8 cellular contexts compared by ENCODE assay signal in the genomic region with DNA sequence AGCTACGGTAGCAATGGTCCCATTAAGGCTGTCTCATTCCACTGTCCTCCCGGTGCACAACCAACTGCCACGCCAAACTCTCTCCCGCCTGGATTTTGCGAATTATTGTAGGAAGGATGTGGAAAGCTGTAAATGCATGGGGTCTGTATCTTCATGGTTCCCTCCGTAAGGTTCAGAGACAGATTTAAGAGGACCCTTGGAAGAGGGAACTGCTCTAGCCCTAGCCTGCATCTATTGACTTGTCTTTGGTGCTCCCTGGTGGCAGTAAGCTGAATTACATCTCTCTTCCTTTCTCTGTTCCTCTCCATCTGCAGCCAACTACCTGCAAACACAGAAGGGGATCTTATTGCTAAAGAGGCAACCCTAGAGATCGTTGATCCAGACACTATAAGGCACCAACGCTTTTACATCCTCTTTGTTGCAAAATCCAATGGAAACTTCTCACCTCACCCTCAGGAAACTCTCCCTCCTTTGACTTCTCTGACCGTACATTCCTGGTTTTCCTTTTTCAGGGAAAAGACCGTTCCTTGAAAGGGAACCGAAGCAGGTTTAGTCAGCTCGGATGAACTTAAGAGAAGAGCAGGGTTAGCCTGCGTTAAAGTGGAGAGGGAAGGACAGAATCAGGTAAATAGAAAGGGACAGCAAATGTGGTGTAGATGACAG. TPM values are rescaled to one million over a fixed set of nuclear protein-coding genes. Genes with fewer than 3 reads are reported as not detected.
A peak's percentile ranks its signal among the peaks of the same experiment; 100 is the strongest.
DNase-seq lines count a peak whose midpoint lies in the region; ATAC-seq, FAIRE-seq and TF ChIP-seq lines count a peak whose summit lies in the region.

No MANE protein-coding gene starts in this region.

- H3K27me3 ChIP-seq in colonic mucosa = no peaks in the 10 kb centered on the region
- H3K27me3 ChIP-seq in right lobe of liver = no peaks in the 10 kb centered on the region

- intact Hi-C loops in colonic mucosa (cut with DNase I) = loop anchor here (2.0 to 10.0 kb wide), 2 partner anchors 272 to 838 kb away; no protein-coding TSS in a partner anchor
- intact Hi-C loops in right lobe of liver (cut with DNase I) = loop anchor here in 1 of 2 donors (10.0 kb wide), 1 partner anchor 272 kb away; no protein-coding TSS in a partner anchor

- no peak overlapping the region for H3K4me3 ChIP-seq in GM12875 (ENCODE audit: low read depth, low read length)
- H3K4me3 ChIP-seq in colonic mucosa = no peak overlapping the region
- no peak overlapping the region for H3K4me3 ChIP-seq in right lobe of liver

- H3K4me1 ChIP-seq in colonic mucosa = no peaks in the 10 kb centered on the region
- H3K4me1 ChIP-seq in right lobe of liver = no peaks in the 10 kb centered on the region

- no peak overlapping the region for H3K27ac Mint-ChIP-seq in stimulated activated memory B cell treated with anti-CD40 and anti-IgM and Interleukin-4, amounts not matched to agents 10 μg/mL and 1 μg/mL and 100 μg/mL, for 72 hours

- no peak overlapping the region for H3K9ac ChIP-seq in colonic mucosa (ENCODE audit: low read depth in 2 of 2, low read length in 2 of 2)

- TF ChIP-seq POLR2A in right lobe of liver (IDR thresholded peaks at IDR 0.05) = no peak

- H3K4me1 Mint-ChIP-seq in stimulated activated memory B cell treated with anti-CD40 and anti-IgM and Interleukin-4, amounts not matched to agents 10 μg/mL and 1 μg/mL and 100 μg/mL, for 72 hours = peaks cover 8% of the 10 kb centered on the region

- no peak overlapping the region for H3K27ac ChIP-seq in colonic mucosa
- no peak overlapping the region for H3K27ac ChIP-seq in right lobe of liver

- WGBS in right lobe of liver (ENCODE audit: insufficient coverage, low coverage, low lambda C conversion rate, missing lambda C conversion rate) = 33% methylated on average over 13 of the region's 13 CpGs

- peaks cover 35% of the 10 kb centered on the region for H3K27me3 Mint-ChIP-seq in stimulated activated memory B cell treated with anti-CD40 and anti-IgM and Interleukin-4, amounts not matched to agents 10 μg/mL and 1 μg/mL and 100 μg/mL, for 72 hours

- H3K4me3 Mint-ChIP-seq in stimulated activated memory B cell treated with anti-CD40 and anti-IgM and Interleukin-4, amounts not matched to agents 10 μg/mL and 1 μg/mL and 100 μg/mL, for 72 hours = no peak overlapping the region

- peak; percentile 62 to 83 for DNase-seq in NCI-H446 (lab: John Stamatoyannopoulos, UW)
- peak; percentile 53 for DNase-seq in colonic mucosa
- peak in 1 of 3 donors; percentile 53 for DNase-seq in right lobe of liver

- TF ChIP-seq CTCF in GM12875 (IDR thresholded peaks at IDR 0.05; ENCODE audit: borderline replicate concordance, insufficient read depth, low read depth, low read length) (peak; percentile 72), colonic mucosa (IDR thresholded peaks at IDR 0.05) (peak; percentile 84), right lobe of liver (IDR thresholded peaks at IDR 0.05) (peak; percentile 77 to 96 (median 84))

- H3K36me3 Mint-ChIP-seq in stimulated activated memory B cell treated with anti-CD40 and anti-IgM and Interleukin-4, amounts not matched to agents 10 μg/mL and 1 μg/mL and 100 μg/mL, for 72 hours = no peaks in the 10 kb centered on the region

- H3K36me3 ChIP-seq in colonic mucosa (no peaks in the 10 kb centered on the region), right lobe of liver (no peaks in the 10 kb centered on the region)

- H3K9me3 Mint-ChIP-seq in stimulated activated memory B cell treated with anti-CD40 and anti-IgM and Interleukin-4, amounts not matched to agents 10 μg/mL and 1 μg/mL and 100 μg/mL, for 72 hours = no peaks in the 10 kb centered on the region

- H3K9me3 ChIP-seq in colonic mucosa (no peaks in the 10 kb centered on the region), right lobe of liver (no peaks in the 10 kb centered on the region)

- FAIRE-seq in A204.1 (lab: Jason Lieb, UNC) = peak; percentile 29

- peak; percentile 64 for ATAC-seq in HG03045 (IDR thresholded peaks at IDR 0.05; ENCODE audit: unreplicated experiment)
- peak; percentile 36 to 44 for ATAC-seq in activated CD4-positive, CD25-positive, alpha-beta regulatory T cell treated with anti-CD3 and anti-CD28 coated beads, Interleukin-2, amount 50 U/mL, for 24 hours
- ATAC-seq in right lobe of liver = peak; percentile 80 to 86 (median 83)
- ATAC-seq in stimulated activated memory B cell treated with anti-CD40 and anti-IgM and Interleukin-4, amounts not matched to agents 10 μg/mL and 1 μg/mL and 100 μg/mL, for 72 hours = peak; percentile 49

RNA-seq across cellular contexts. Expression of gene CAPSL, which starts 11.9 kb away (rescaled TPM):
- not detected for total RNA-seq in colonic mucosa
- total RNA-seq in right lobe of liver = not detected
